26 cellular contexts compared by ENCODE assay signal in genomic region chr11:57745206-57745605, GRCh38. TPM values are rescaled to one million over a fixed set of nuclear protein-coding genes. Genes with fewer than 3 reads are reported as not detected.
DNase-seq lines count a peak whose midpoint lies in the region; ATAC-seq and TF ChIP-seq lines count a peak whose summit lies in the region.
"Had no signal": no experiment of that assay in that cellular context is flagged by ENCODE, and none has a peak within 500 bp of the region (broad histone marks: within the 10 kb centered on the region; RNA-seq: fewer than 3 reads in every experiment).

No MANE protein-coding gene starts in this region.

- H3K36me3 ChIP-seq in cardiac muscle cell, result peaks cover 26% of the 10 kb centered on the region
- H3K36me3 ChIP-seq in esophagus muscularis mucosa, result peaks cover 18 to 55% (median 42%) of the 10 kb centered on the region in 4 donors

- peaks cover 49% of the 10 kb centered on the region for H3K4me1 Mint-ChIP-seq in activated T-helper 1 cell treated with anti-CD3 and anti-CD28 coated beads, Interleukin-12 subunit alpha, Interleukin-12 subunit beta, Interleukin-2, Interleukin-4 antibody, amounts not matched to agents 30 ng/mL and 10 ng/mL and 1 ng/mL, durations not matched to agents 14 hours and 24 hours and 36 hours (ENCODE audit: low read depth)
- H3K4me1 Mint-ChIP-seq in naive B cell, result peaks cover 34 to 60% (median 51%) of the 10 kb centered on the region in 3 donors

- H3K27ac ChIP-seq in cardiac muscle cell (peak overlapping the region; percentile 50), esophagus muscularis mucosa (replicated peaks in 1 of 4) (no peak overlapping the region)
- H3K27ac ChIP-seq: lower lobe of right lung, vagina had no signal

- no peak overlapping the region for H3K4me3 ChIP-seq in cardiac muscle cell
- H3K4me3 ChIP-seq in esophagus muscularis mucosa, result no peak overlapping the region
- H3K4me3 ChIP-seq: lower lobe of right lung, vagina had no signal

- no peak for TF ChIP-seq EP300 in esophagus muscularis mucosa (IDR thresholded peaks at IDR 0.05)

- peaks cover 53% of the 10 kb centered on the region for H3K36me3 Mint-ChIP-seq in activated T-helper 1 cell treated with anti-CD3 and anti-CD28 coated beads, Interleukin-12 subunit alpha, Interleukin-12 subunit beta, Interleukin-2, Interleukin-4 antibody, amounts not matched to agents 30 ng/mL and 10 ng/mL and 1 ng/mL, durations not matched to agents 14 hours and 24 hours and 36 hours (ENCODE audit: low read depth)
- H3K36me3 Mint-ChIP-seq in naive B cell, result peaks cover 4 to 17% of the 10 kb centered on the region in 2 donors

- no peaks in the 10 kb centered on the region for H3K27me3 ChIP-seq in cardiac muscle cell
- no peaks in the 10 kb centered on the region for H3K27me3 ChIP-seq in esophagus muscularis mucosa
- H3K27me3 ChIP-seq: vagina had no signal

- H3K27me3 Mint-ChIP-seq in activated T-helper 1 cell treated with anti-CD3 and anti-CD28 coated beads, Interleukin-12 subunit alpha, Interleukin-12 subunit beta, Interleukin-2, Interleukin-4 antibody, amounts not matched to agents 30 ng/mL and 10 ng/mL and 1 ng/mL, durations not matched to agents 14 hours and 24 hours and 36 hours (ENCODE audit: insufficient read depth), result no peaks in the 10 kb centered on the region
- no peaks in the 10 kb centered on the region for H3K27me3 Mint-ChIP-seq in naive B cell

- peak overlapping the region; percentile 61 for H3K27ac Mint-ChIP-seq in activated T-helper 1 cell treated with anti-CD3 and anti-CD28 coated beads, Interleukin-12 subunit alpha, Interleukin-12 subunit beta, Interleukin-2, Interleukin-4 antibody, amounts not matched to agents 30 ng/mL and 10 ng/mL and 1 ng/mL, durations not matched to agents 14 hours and 24 hours and 36 hours
- H3K27ac Mint-ChIP-seq in naive B cell, result peak overlapping the region; percentile 69 to 90 (median 82)

- no peak for TF ChIP-seq POLR2A in esophagus muscularis mucosa (IDR thresholded peaks at IDR 0.05; ENCODE audit: low read depth)

- intact Hi-C loops in left ventricle myocardium superior (cut with micrococcal nuclease), result no loop called here
- intact Hi-C loops in activated T-helper 1 cell treated with anti-CD3 and anti-CD28 coated beads, Interleukin-12 subunit alpha, Interleukin-12 subunit beta, Interleukin-2, Interleukin-4 antibody, amounts not matched to agents 30 ng/mL and 10 ng/mL and 1 ng/mL, durations not matched to agents 14 hours and 24 hours and 36 hours (cut with micrococcal nuclease), result no loop called here
- intact Hi-C loops in esophagus muscularis mucosa (cut with DNase I), result no loop called here

- H3K9me3 Mint-ChIP-seq in activated T-helper 1 cell treated with anti-CD3 and anti-CD28 coated beads, Interleukin-12 subunit alpha, Interleukin-12 subunit beta, Interleukin-2, Interleukin-4 antibody, amounts not matched to agents 30 ng/mL and 10 ng/mL and 1 ng/mL, durations not matched to agents 14 hours and 24 hours and 36 hours, result no peaks in the 10 kb centered on the region
- H3K9me3 Mint-ChIP-seq in naive B cell, result no peaks in the 10 kb centered on the region

- DNase-seq in cardiac muscle cell (ENCODE audit: low read depth in 1 of 2, low spot score in 1 of 2), result no peak
- DNase-seq in left ventricle myocardium superior, result no peak
- DNase-seq in activated T-helper 1 cell treated with anti-CD3 and anti-CD28 coated beads, Interleukin-12 subunit alpha, Interleukin-12 subunit beta, Interleukin-2, Interleukin-4 antibody, amounts not matched to agents 30 ng/mL and 10 ng/mL and 1 ng/mL, durations not matched to agents 14 hours and 24 hours and 36 hours (ENCODE audit: low spot score), result no peak
- no peak for DNase-seq in naive B cell
- DNase-seq in NCI-H82 treated with DMSO at 0.1 percent for 48 hours (lab: John Stamatoyannopoulos, UW; ENCODE audit: unreplicated experiment), result no peak
- DNase-seq in esophagus muscularis mucosa (ENCODE audit: extremely low spot score), result no peak
- no peak for DNase-seq in NCI-H526 (lab: John Stamatoyannopoulos, UW)
- DNase-seq: activated CD4-positive, CD25-positive, alpha-beta regulatory T cell; activated CD8-positive, alpha-beta memory T cell treated with anti-CD3 and anti-CD28 coated beads, Interleukin-2, amount 50 U/mL, for 48 hours; amniotic stem cell; Calu3; central memory CD4-positive, alpha-beta T cell; effector CD4-positive, alpha-beta T cell; head of caudate nucleus; IMR-90; lower lobe of right lung; NCI-H187 treated with DMSO at 0.1 percent for 48 hours; SIG-M5; stimulated activated CD4-positive, alpha-beta T cell treated with anti-CD3 and anti-CD28 coated beads, Interleukin-12 subunit alpha, Interleukin-12 subunit beta, amount 100 ng/mL, for 4 hours; stimulated activated naive CD4-positive, alpha-beta T cell; T-helper 2 cell had no signal

- TF ChIP-seq CTCF in cardiac muscle cell (IDR thresholded peaks at IDR 0.05; ENCODE audit: low read depth, low read length) (no peak), esophagus muscularis mucosa (IDR thresholded peaks at IDR 0.05) (no peak)

- 90% methylated on average over 5 of the region's 5 CpGs for WGBS in esophagus muscularis mucosa

- H3K4me1 ChIP-seq in cardiac muscle cell (ENCODE audit: low read depth) (peaks cover 9% of the 10 kb centered on the region), esophagus muscularis mucosa (peaks cover 16 to 25% (median 19%) of the 10 kb centered on the region in 4 donors)

- H3K9me3 ChIP-seq in cardiac muscle cell (ENCODE audit: low read depth) (no peaks in the 10 kb centered on the region), esophagus muscularis mucosa (no peaks in the 10 kb centered on the region)
- H3K9me3 ChIP-seq: lower lobe of right lung, vagina had no signal

- ATAC-seq in left ventricle myocardium superior, result no peak
- ATAC-seq in naive B cell (ENCODE audit: low read depth in 2 of 2), result no peak
- ATAC-seq in GM19035 (IDR thresholded peaks at IDR 0.05; ENCODE audit: unreplicated experiment), result no peak
- ATAC-seq: lower lobe of right lung had no signal

- no peak overlapping the region for H3K4me3 Mint-ChIP-seq in activated T-helper 1 cell treated with anti-CD3 and anti-CD28 coated beads, Interleukin-12 subunit alpha, Interleukin-12 subunit beta, Interleukin-2, Interleukin-4 antibody, amounts not matched to agents 30 ng/mL and 10 ng/mL and 1 ng/mL, durations not matched to agents 14 hours and 24 hours and 36 hours
- H3K4me3 Mint-ChIP-seq in naive B cell, result peak overlapping the region in 4 of 8 donors; percentile 9 to 82 (median 56)

RNA-seq across cellular contexts. Expression of gene SELENOH, which starts 3.9 kb away (rescaled TPM):
- total RNA-seq in cardiac muscle cell (311 and 358 TPM in 2 replicates), left ventricle myocardium superior (76.8 TPM), esophagus muscularis mucosa (100 to 1,000 TPM in 1 of 4 donors, 10 to 100 TPM in 3; 71.4 to 109 (median 82.6) TPM)
- polyA plus RNA-seq in cardiac muscle cell (257 and 289 TPM in 2 replicates), naive B cell (ENCODE audit: low read depth in 6 of 6) (100 to 1,000 TPM; 299 to 401 (median 350) TPM)
- 211 and 232 TPM in 2 replicates for total RNA-seq in activated T-helper 1 cell treated with anti-CD3 and anti-CD28 coated beads, Interleukin-12 subunit alpha, Interleukin-12 subunit beta, Interleukin-2, Interleukin-4 antibody, amounts not matched to agents 30 ng/mL and 10 ng/mL and 1 ng/mL, durations not matched to agents 14 hours and 24 hours and 36 hours

RNA-seq across cellular contexts. Expression of gene BTBD18, which starts 6.4 kb away (rescaled TPM):
- total RNA-seq in cardiac muscle cell, result not detected in 2 replicates
- polyA plus RNA-seq in cardiac muscle cell, result 1.5 and 2.4 TPM in 2 replicates
- total RNA-seq in left ventricle myocardium superior, result not detected
- 0.07 TPM in 1 of 2 replicates, not detected in the other for total RNA-seq in activated T-helper 1 cell treated with anti-CD3 and anti-CD28 coated beads, Interleukin-12 subunit alpha, Interleukin-12 subunit beta, Interleukin-2, Interleukin-4 antibody, amounts not matched to agents 30 ng/mL and 10 ng/mL and 1 ng/mL, durations not matched to agents 14 hours and 24 hours and 36 hours
- polyA plus RNA-seq in naive B cell (ENCODE audit: low read depth in 6 of 6), result 1 to 10 TPM in 3 of 6 donors, under 1 TPM in 2, not detected in 1; 0.47 to 1.6 (median 1.4) TPM
- not detected for total RNA-seq in esophagus muscularis mucosa
- total RNA-seq: Calu3, fibroblast of lung, IMR-90, lower lobe of right lung, NCI-H460, vagina had no signal
- polyA plus RNA-seq: fibroblast of lung, IMR-90, neural cell had no signal

RNA-seq across cellular contexts. Expression of gene CTNND1, which starts 16.4 kb away (rescaled TPM):
- total RNA-seq in cardiac muscle cell (125 and 153 TPM in 2 replicates), left ventricle myocardium superior (66.6 TPM), esophagus muscularis mucosa (100 to 1,000 TPM in 1 of 4 donors, 10 to 100 TPM in 3; 78.1 to 101 (median 89.5) TPM)
- polyA plus RNA-seq in cardiac muscle cell (95.4 and 125 TPM in 2 replicates), naive B cell (ENCODE audit: low read depth in 6 of 6) (1 to 10 TPM in 5 of 6 donors, under 1 TPM in 1; 0.28 to 9.5 (median 7.8) TPM)
- total RNA-seq in activated T-helper 1 cell treated with anti-CD3 and anti-CD28 coated beads, Interleukin-12 subunit alpha, Interleukin-12 subunit beta, Interleukin-2, Interleukin-4 antibody, amounts not matched to agents 30 ng/mL and 10 ng/mL and 1 ng/mL, durations not matched to agents 14 hours and 24 hours and 36 hours, result 6.4 and 9.9 TPM in 2 replicates

RNA-seq across cellular contexts. Expression of gene TMX2, which starts 32.8 kb away (rescaled TPM):
- total RNA-seq in cardiac muscle cell (49.6 and 95.3 TPM in 2 replicates), left ventricle myocardium superior (65.6 TPM), esophagus muscularis mucosa (10 to 100 TPM; 31.1 to 52.8 (median 46.1) TPM)
- polyA plus RNA-seq in cardiac muscle cell (113 and 140 TPM in 2 replicates), naive B cell (ENCODE audit: low read depth in 6 of 6) (10 to 100 TPM; 61.5 to 77.9 (median 72.3) TPM)
- 95.9 and 96.8 TPM in 2 replicates for total RNA-seq in activated T-helper 1 cell treated with anti-CD3 and anti-CD28 coated beads, Interleukin-12 subunit alpha, Interleukin-12 subunit beta, Interleukin-2, Interleukin-4 antibody, amounts not matched to agents 30 ng/mL and 10 ng/mL and 1 ng/mL, durations not matched to agents 14 hours and 24 hours and 36 hours

RNA-seq across cellular contexts. Expression of gene MED19, which starts 33.2 kb away (rescaled TPM):
- 20.2 and 48.4 TPM in 2 replicates for total RNA-seq in cardiac muscle cell
- polyA plus RNA-seq in cardiac muscle cell, result 33.7 and 37.0 TPM in 2 replicates
- 8.8 TPM for total RNA-seq in left ventricle myocardium superior
- 14.9 TPM in 2 replicates for total RNA-seq in activated T-helper 1 cell treated with anti-CD3 and anti-CD28 coated beads, Interleukin-12 subunit alpha, Interleukin-12 subunit beta, Interleukin-2, Interleukin-4 antibody, amounts not matched to agents 30 ng/mL and 10 ng/mL and 1 ng/mL, durations not matched to agents 14 hours and 24 hours and 36 hours
- 10 to 100 TPM; 17.6 to 24.3 (median 21.7) TPM for polyA plus RNA-seq in naive B cell (ENCODE audit: low read depth in 6 of 6)
- 10 to 100 TPM in 3 of 4 donors, 1 to 10 TPM in 1; 5.8 to 26.1 (median 11.8) TPM for total RNA-seq in esophagus muscularis mucosa
